Comparison of ENCODE assay signal across 8 cellular contexts in genomic region chr5:35478856-35479682, GRCh38.
DNase-seq lines count a peak whose midpoint lies in the region.

No MANE protein-coding gene starts in this region.

- peak; percentile 0 for DNase-seq in DMS79 treated with DMSO at 0.1 percent for 48 hours (lab: John Stamatoyannopoulos, UW)
- DNase-seq in DMS79 (lab: John Stamatoyannopoulos, UW): no peak
- peak; percentile 25 for DNase-seq in KBM-7
- DNase-seq in activated naive CD8-positive, alpha-beta T cell treated with anti-CD3 and anti-CD28 coated beads for 36 hours: no peak
- peak; percentile 6 to 37 (median 14) for DNase-seq in immature natural killer cell
- peak; percentile 21 for DNase-seq in stromal cell of bone marrow (ENCODE audit: low read depth)
- DNase-seq in activated gamma-delta T cell treated with Interleukin-2 at 50 U/mL for 16 hours: no peak
- DNase-seq in activated CD8-positive, alpha-beta memory T cell treated with anti-CD3 and anti-CD28 coated beads, Interleukin-2, amount 50 U/mL, for 48 hours: no peak

- H3K4me3 Mint-ChIP-seq in activated naive CD8-positive, alpha-beta T cell treated with anti-CD3 and anti-CD28 coated beads for 36 hours: peak overlapping the region; percentile 52
- peak overlapping the region; percentile 60 to 83 (median 74) for H3K4me3 Mint-ChIP-seq in immature natural killer cell

- peak overlapping the region; percentile 81 for H3K27ac Mint-ChIP-seq in activated naive CD8-positive, alpha-beta T cell treated with anti-CD3 and anti-CD28 coated beads for 36 hours
- H3K27ac Mint-ChIP-seq in immature natural killer cell: peak overlapping the region; percentile 80 to 92 (median 87)

- H3K36me3 Mint-ChIP-seq in activated naive CD8-positive, alpha-beta T cell treated with anti-CD3 and anti-CD28 coated beads for 36 hours: peaks cover 9% of the 10 kb centered on the region
- H3K36me3 Mint-ChIP-seq in immature natural killer cell: peaks cover 3 to 13% (median 3%) of the 10 kb centered on the region in 3 donors

- H3K27me3 Mint-ChIP-seq in activated naive CD8-positive, alpha-beta T cell treated with anti-CD3 and anti-CD28 coated beads for 36 hours: no peaks in the 10 kb centered on the region
- peaks cover 0 to 6% (median 0%) of the 10 kb centered on the region in 3 donors for H3K27me3 Mint-ChIP-seq in immature natural killer cell (ENCODE audit: low read depth in 3 of 3)

- in situ Hi-C loops in KBM-7 (cut with MboI; ENCODE audit: low pct_unique_long_range_greater_than_20kb, low sequenced_read_pairs): no loop called here

- H3K9me3 Mint-ChIP-seq in activated naive CD8-positive, alpha-beta T cell treated with anti-CD3 and anti-CD28 coated beads for 36 hours: peaks cover 4% of the 10 kb centered on the region
- peaks cover 0 to 2% (median 0%) of the 10 kb centered on the region in 6 donors for H3K9me3 Mint-ChIP-seq in immature natural killer cell

- H3K4me1 Mint-ChIP-seq in activated naive CD8-positive, alpha-beta T cell treated with anti-CD3 and anti-CD28 coated beads for 36 hours: peaks cover 12% of the 10 kb centered on the region
- H3K4me1 Mint-ChIP-seq in immature natural killer cell: peaks cover 12 to 17% of the 10 kb centered on the region in 2 donors

Comparison
In these comparisons a context has a peak if more than half of its experiments do, and no peak if none do; other contexts are left out.
1. DNase-seq: peak in DMS79 treated with DMSO at 0.1 percent for 48 hours (single experiment), KBM-7 (single experiment), immature natural killer cell (3 of 3) and stromal cell of bone marrow (single experiment); none in DMS79 (single experiment), activated naive CD8-positive, alpha-beta T cell treated with anti-CD3 and anti-CD28 coated beads for 36 hours (single experiment), activated gamma-delta T cell treated with Interleukin-2 at 50 U/mL for 16 hours (single experiment) and activated CD8-positive, alpha-beta memory T cell treated with anti-CD3 and anti-CD28 coated beads, Interleukin-2, amount 50 U/mL, for 48 hours (single experiment).